Comparison of ENCODE assay signal across 8 cellular contexts in genomic region chr2:167212054-167212648, GRCh38.
DNase-seq lines count a peak whose midpoint lies in the region; ATAC-seq and TF ChIP-seq lines count a peak whose summit lies in the region.

No MANE protein-coding gene starts in this region.

- peak; percentile 79 for TF ChIP-seq CTCF in progenitor cell of endocrine pancreas (IDR thresholded peaks at IDR 0.05; ENCODE audit: unreplicated experiment)

- H3K4me1 Mint-ChIP-seq in progenitor cell of endocrine pancreas (ENCODE audit: low read depth) = peaks cover 2% of the 10 kb centered on the region
- H3K4me1 Mint-ChIP-seq in stimulated activated effector memory CD8-positive, alpha-beta T cell treated with anti-CD3 and anti-CD28 coated beads, Interleukin-12 subunit alpha, Interleukin-12 subunit beta, amount 100 ng/mL, for 72 hours = no peaks in the 10 kb centered on the region

- H3K27me3 Mint-ChIP-seq in progenitor cell of endocrine pancreas = no peaks in the 10 kb centered on the region

- H3K9me3 Mint-ChIP-seq in progenitor cell of endocrine pancreas (ENCODE audit: low read depth) = no peaks in the 10 kb centered on the region
- H3K9me3 Mint-ChIP-seq in stimulated activated effector memory CD8-positive, alpha-beta T cell treated with anti-CD3 and anti-CD28 coated beads, Interleukin-12 subunit alpha, Interleukin-12 subunit beta, amount 100 ng/mL, for 72 hours = peaks cover 7% of the 10 kb centered on the region

- no peak overlapping the region for H3K27ac Mint-ChIP-seq in progenitor cell of endocrine pancreas
- H3K27ac Mint-ChIP-seq in stimulated activated effector memory CD8-positive, alpha-beta T cell treated with anti-CD3 and anti-CD28 coated beads, Interleukin-12 subunit alpha, Interleukin-12 subunit beta, amount 100 ng/mL, for 72 hours = no peak overlapping the region

- ATAC-seq in GM21723 (IDR thresholded peaks at IDR 0.05; ENCODE audit: unreplicated experiment) (peak; percentile 82), SK-N-SH treated with all-trans-retinoic acid at 6 μM for 48 hours (peak; percentile 74)
- ATAC-seq in stimulated activated effector memory CD8-positive, alpha-beta T cell treated with anti-CD3 and anti-CD28 coated beads, Interleukin-12 subunit alpha, Interleukin-12 subunit beta, amount 100 ng/mL, for 72 hours = no peak

- DNase-seq in SIG-M5 treated with dmso at 0.1 percent for 504 hours (lab: John Stamatoyannopoulos, UW; ENCODE audit: unreplicated experiment) = peak; percentile 41
- no peak for DNase-seq in SIG-M5 (lab: John Stamatoyannopoulos, UW)
- DNase-seq in LoVo (ENCODE audit: low spot score) = peak; percentile 19
- DNase-seq in fibroblast of peridontal ligament (ENCODE audit: extremely low read depth) = peak; percentile 80
- no peak for DNase-seq in progenitor cell of endocrine pancreas (ENCODE audit: low spot score, unreplicated experiment)
- no peak for DNase-seq in stimulated activated effector memory CD8-positive, alpha-beta T cell treated with anti-CD3 and anti-CD28 coated beads, Interleukin-12 subunit alpha, Interleukin-12 subunit beta, amount 100 ng/mL, for 72 hours (ENCODE audit: low spot score in 2 of 2)

- H3K36me3 Mint-ChIP-seq in progenitor cell of endocrine pancreas (ENCODE audit: insufficient read depth) = no peaks in the 10 kb centered on the region
- H3K36me3 Mint-ChIP-seq in stimulated activated effector memory CD8-positive, alpha-beta T cell treated with anti-CD3 and anti-CD28 coated beads, Interleukin-12 subunit alpha, Interleukin-12 subunit beta, amount 100 ng/mL, for 72 hours = no peaks in the 10 kb centered on the region

- H3K4me3 Mint-ChIP-seq in progenitor cell of endocrine pancreas (ENCODE audit: low read depth) = no peak overlapping the region
- no peak overlapping the region for H3K4me3 Mint-ChIP-seq in stimulated activated effector memory CD8-positive, alpha-beta T cell treated with anti-CD3 and anti-CD28 coated beads, Interleukin-12 subunit alpha, Interleukin-12 subunit beta, amount 100 ng/mL, for 72 hours

TF ChIP-seq in SK-N-SH treated with all-trans-retinoic acid at 6 μM for 48 hours, 23 proteins besides CTCF, POLR2A, EP300 and RAD21:
- 0 out of 2 replicates have a peak, but pooled peaks have one; percentile 6 for TF ChIP-seq ISL1 (CRISPR knock-in tag; IDR thresholded peaks at IDR 0.05)
- TF ChIP-seq SNAI2 (CRISPR knock-in tag; IDR thresholded peaks at IDR 0.05) = no peak

Comparison
In these comparisons a context has a peak if more than half of its experiments do, and no peak if none do; other contexts are left out.
1. DNase-seq: peak in SIG-M5 treated with dmso at 0.1 percent for 504 hours (single experiment), LoVo (single experiment) and fibroblast of peridontal ligament (single experiment); none in SIG-M5 (single experiment), progenitor cell of endocrine pancreas (single experiment) and stimulated activated effector memory CD8-positive, alpha-beta T cell treated with anti-CD3 and anti-CD28 coated beads, Interleukin-12 subunit alpha, Interleukin-12 subunit beta, amount 100 ng/mL, for 72 hours (0 of 2).